In the genomic region with DNA sequence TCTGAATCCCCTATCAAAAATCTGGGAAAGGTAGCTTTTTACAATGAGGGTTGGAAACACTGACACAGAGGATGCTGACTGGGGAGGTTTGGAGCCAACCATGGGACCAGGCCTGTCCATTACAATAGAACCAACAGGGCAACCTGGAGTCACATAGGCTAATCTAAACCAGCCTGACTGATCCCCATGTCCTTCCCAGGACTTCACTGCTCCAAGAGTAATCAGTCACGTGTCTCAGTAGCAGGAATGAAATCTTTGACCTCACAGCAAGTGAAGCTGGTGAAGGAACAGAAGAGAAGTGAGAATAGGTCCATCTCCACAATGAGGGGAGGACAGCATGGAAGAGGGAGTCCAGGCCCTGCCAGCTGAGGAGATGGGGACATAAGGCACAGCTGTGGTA, we compare ENCODE assay signal across 18 cellular contexts.
"Had no signal": no experiment of that assay in that cellular context is flagged by ENCODE, and none has a peak within 500 bp of the region (broad histone marks: within the 10 kb centered on the region; RNA-seq: fewer than 3 reads in every experiment).

No MANE protein-coding gene starts in this region.

- H3K4me1 ChIP-seq: neural progenitor cell, uterus had no signal

- H3K9ac ChIP-seq: neural progenitor cell had no signal

- H3K36me3 ChIP-seq: ascending aorta, neural progenitor cell, right atrium auricular region, spleen, uterus had no signal

- ATAC-seq: activated CD4-positive, alpha-beta T cell treated with anti-CD3 and anti-CD28 coated beads for 36 hours; activated CD8-positive, alpha-beta T cell treated with anti-CD3 and anti-CD28 coated beads, Interleukin-2, amount 10 ng/mL, durations not matched to agents 7 days and 5 days had no signal

- H3K27ac Mint-ChIP-seq: activated CD8-positive, alpha-beta T cell treated with anti-CD3 and anti-CD28 coated beads, Interleukin-2, amount 10 ng/mL, durations not matched to agents 7 days and 5 days; neural progenitor cell had no signal

- H3K27me3 Mint-ChIP-seq: activated CD4-positive, alpha-beta T cell treated with anti-CD3 and anti-CD28 coated beads for 36 hours; activated naive CD8-positive, alpha-beta T cell had no signal

- FAIRE-seq: colon, endothelial cell of umbilical vein, keratinocyte had no signal

- H3K9me3 ChIP-seq: ascending aorta, right atrium auricular region, spleen, uterus had no signal

- H3K4me3 ChIP-seq: ascending aorta, neural progenitor cell, right atrium auricular region, SK-N-MC, spleen, uterus had no signal

- DNase-seq: activated CD4-positive, alpha-beta T cell treated with anti-CD3 and anti-CD28 coated beads for 36 hours; activated CD8-positive, alpha-beta T cell treated with anti-CD3 and anti-CD28 coated beads, Interleukin-2, amount 10 ng/mL, durations not matched to agents 7 days and 5 days; effector CD4-positive, alpha-beta T cell; foreskin melanocyte; spleen; stimulated activated CD4-positive, alpha-beta T cell treated with anti-CD3 and anti-CD28 coated beads, Interleukin-1b, Interleukin-23, amount 100 ng/mL, for 48 hours; stimulated activated naive CD4-positive, alpha-beta T cell treated with Interleukin-2 at 50 U/mL for 16 hours; T-helper 1 cell; uterus had no signal

- H3K27me3 ChIP-seq: ascending aorta, right atrium auricular region, spleen, uterus had no signal

- H3K9me3 Mint-ChIP-seq: neural progenitor cell had no signal

- H3K27ac ChIP-seq: ascending aorta, neural progenitor cell, SK-N-MC, uterus, VCaP had no signal

- H3K4me3 Mint-ChIP-seq: activated CD4-positive, alpha-beta T cell treated with anti-CD3 and anti-CD28 coated beads for 36 hours; activated CD8-positive, alpha-beta T cell treated with anti-CD3 and anti-CD28 coated beads, Interleukin-2, amount 10 ng/mL, durations not matched to agents 7 days and 5 days; activated naive CD8-positive, alpha-beta T cell; neural progenitor cell had no signal

- H2AFZ ChIP-seq: neural progenitor cell had no signal

- H3K4me2 ChIP-seq: neural progenitor cell had no signal
